Comparison of ENCODE assay signal across 1 cellular context in the genomic region with DNA sequence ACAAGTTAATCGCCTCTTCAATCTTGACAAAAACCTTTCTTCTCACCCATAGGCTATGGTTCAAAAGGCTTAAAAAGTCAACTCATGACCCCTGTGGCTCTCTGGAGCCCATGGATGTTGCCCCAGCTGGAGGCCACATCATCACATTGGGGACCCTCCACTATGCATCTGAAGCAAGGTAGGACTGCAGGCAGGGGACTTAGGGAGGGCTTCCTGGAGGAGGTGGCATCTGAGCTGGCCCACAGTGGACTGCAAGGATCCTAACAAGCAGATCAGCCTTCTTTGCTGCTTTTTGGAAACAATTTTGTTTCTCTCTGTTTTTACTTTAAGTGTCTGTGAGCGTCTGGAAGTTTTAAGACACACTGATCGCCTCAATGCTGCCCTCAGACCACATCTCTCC.
TF ChIP-seq lines count a peak whose summit lies in the region.

No MANE protein-coding gene starts in this region.

TF ChIP-seq in K562, 482 proteins besides CTCF, POLR2A, EP300 and RAD21 (continued from another document):
- TF ChIP-seq, protein P1, sequence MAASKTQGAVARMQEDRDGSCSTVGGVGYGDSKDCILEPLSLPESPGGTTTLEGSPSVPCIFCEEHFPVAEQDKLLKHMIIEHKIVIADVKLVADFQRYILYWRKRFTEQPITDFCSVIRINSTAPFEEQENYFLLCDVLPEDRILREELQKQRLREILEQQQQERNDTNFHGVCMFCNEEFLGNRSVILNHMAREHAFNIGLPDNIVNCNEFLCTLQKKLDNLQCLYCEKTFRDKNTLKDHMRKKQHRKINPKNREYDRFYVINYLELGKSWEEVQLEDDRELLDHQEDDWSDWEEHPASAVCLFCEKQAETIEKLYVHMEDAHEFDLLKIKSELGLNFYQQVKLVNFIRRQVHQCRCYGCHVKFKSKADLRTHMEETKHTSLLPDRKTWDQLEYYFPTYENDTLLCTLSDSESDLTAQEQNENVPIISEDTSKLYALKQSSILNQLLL (CRISPR knock-in tag; IDR thresholded peaks at IDR 0.05; ENCODE audit: borderline replicate concordance) = no peak
- TF ChIP-seq KHSRP (IDR thresholded peaks at IDR 0.05) = no peak
- TF ChIP-seq RBM25 (IDR thresholded peaks at IDR 0.05; ENCODE audit: low read depth, low read length, severe bottlenecking) = peak; percentile 32
- TF ChIP-seq BRD4 (IDR thresholded peaks at IDR 0.05) = no peak
- peak; percentile 89 for TF ChIP-seq ZFP36 (IDR thresholded peaks at IDR 0.05; ENCODE audit: low read depth, low read length, partially characterized antibody)
